In the genomic region with DNA sequence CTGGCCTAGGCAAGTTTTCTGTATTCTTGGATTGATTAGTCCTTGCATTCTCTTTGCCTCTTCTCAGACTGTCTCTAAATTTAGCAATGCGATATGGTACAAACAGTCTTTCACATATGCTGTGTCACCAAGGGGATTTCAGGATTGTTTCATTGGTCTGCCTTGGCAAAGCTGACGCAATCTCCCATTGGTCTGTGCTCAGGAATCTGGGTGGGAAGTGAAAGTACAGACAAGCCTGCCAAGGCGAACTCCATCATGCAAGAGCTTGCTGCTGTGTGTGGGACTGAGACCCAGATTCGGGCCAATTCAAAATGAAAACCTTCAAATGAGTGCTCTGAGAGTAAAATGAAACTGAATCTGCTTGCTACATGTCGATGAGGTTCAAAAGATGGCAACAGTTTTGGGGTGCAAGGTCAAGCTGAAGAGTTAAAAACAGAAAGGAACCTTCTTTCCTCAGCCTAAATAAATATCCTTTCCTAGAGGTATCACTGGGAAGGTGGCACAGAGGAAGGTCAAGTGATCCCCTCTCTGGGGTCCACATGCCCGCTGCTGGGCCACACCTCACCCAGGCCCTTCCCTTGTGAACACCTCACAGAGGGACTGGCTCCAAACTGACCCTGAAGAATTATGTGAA, we compare ENCODE assay signal across 8 cellular contexts.
DNase-seq lines count a peak whose midpoint lies in the region; ATAC-seq and TF ChIP-seq lines count a peak whose summit lies in the region.

No MANE protein-coding gene starts in this region.

- H3K27me3 ChIP-seq in MG63, result no peaks in the 10 kb centered on the region
- peaks cover 4% of the 10 kb centered on the region for H3K27me3 ChIP-seq in adrenal gland
- H3K27me3 ChIP-seq in WERI-Rb-1 (ENCODE audit: insufficient read depth, low read depth, severe bottlenecking), result no peaks in the 10 kb centered on the region

- TF ChIP-seq POLR2A in adrenal gland (IDR thresholded peaks at IDR 0.05), result no peak

- H3K36me3 ChIP-seq in MG63 (no peaks in the 10 kb centered on the region), adrenal gland (replicated peaks in 1 of 2) (no peaks in the 10 kb centered on the region), WERI-Rb-1 (no peaks in the 10 kb centered on the region)

- intact Hi-C loops in adrenal gland (cut with DNase I), result no loop called here

- ATAC-seq in GM21786 (IDR thresholded peaks at IDR 0.05; ENCODE audit: unreplicated experiment), result peak; percentile 89

- WGBS in adrenal gland, 4 donors, result 54 to 69% (median 62%) methylated on average over 6 of the region's 6 CpGs

- H3K9me3 ChIP-seq in MG63, result no peaks in the 10 kb centered on the region
- no peaks in the 10 kb centered on the region for H3K9me3 ChIP-seq in adrenal gland (replicated peaks in 1 of 3)
- no peaks in the 10 kb centered on the region for H3K9me3 ChIP-seq in WERI-Rb-1 (ENCODE audit: severe bottlenecking)

- DNase-seq in GM12865 (ENCODE audit: low read depth), result peak; percentile 96
- peak; percentile 83 for DNase-seq in MG63
- peak; percentile 24 to 81 (median 59) for DNase-seq in adrenal gland
- peak; percentile 76 for DNase-seq in inferior parietal cortex (ENCODE audit: extremely low spot score)
- DNase-seq in stimulated activated CD4-positive, alpha-beta T cell treated with anti-CD3 and anti-CD28 coated beads, Interleukin-4, amount 100 ng/mL, for 4 hours, result peak; percentile 6 to 15
- DNase-seq in DMS79 (lab: John Stamatoyannopoulos, UW), result no peak
- no peak for DNase-seq in WERI-Rb-1

- TF ChIP-seq CTCF in GM12865 (IDR thresholded peaks at IDR 0.05; ENCODE audit: insufficient read depth, low read depth, low read length, missing control alignments) (no peak), adrenal gland (IDR thresholded peaks at IDR 0.05) (no peak), WERI-Rb-1 (IDR thresholded peaks at IDR 0.05; ENCODE audit: low read depth, low read length) (no peak)

- peaks cover 0 to 17% of the 10 kb centered on the region in 2 donors for H3K4me1 ChIP-seq in adrenal gland (replicated peaks in 1 of 2)

- H3K4me3 ChIP-seq in GM12865 (ENCODE audit: low read depth, low read length) (peak overlapping the region; percentile 49), MG63 (no peak overlapping the region), adrenal gland (no peak overlapping the region), WERI-Rb-1 (ENCODE audit: low read depth, low read length) (no peak overlapping the region)

- H3K27ac ChIP-seq in adrenal gland (peak overlapping the region in 2 of 5 donors; percentile 36 to 63), WERI-Rb-1 (no peak overlapping the region)

Comparison
In these comparisons a context has a peak if more than half of its experiments do, and no peak if none do; other contexts are left out.
1. DNase-seq: peak in GM12865 (single experiment), MG63 (single experiment), adrenal gland (7 of 7), inferior parietal cortex (single experiment) and stimulated activated CD4-positive, alpha-beta T cell treated with anti-CD3 and anti-CD28 coated beads, Interleukin-4, amount 100 ng/mL, for 4 hours (2 of 2); none in DMS79 (single experiment) and WERI-Rb-1 (single experiment).